In the genomic region with DNA sequence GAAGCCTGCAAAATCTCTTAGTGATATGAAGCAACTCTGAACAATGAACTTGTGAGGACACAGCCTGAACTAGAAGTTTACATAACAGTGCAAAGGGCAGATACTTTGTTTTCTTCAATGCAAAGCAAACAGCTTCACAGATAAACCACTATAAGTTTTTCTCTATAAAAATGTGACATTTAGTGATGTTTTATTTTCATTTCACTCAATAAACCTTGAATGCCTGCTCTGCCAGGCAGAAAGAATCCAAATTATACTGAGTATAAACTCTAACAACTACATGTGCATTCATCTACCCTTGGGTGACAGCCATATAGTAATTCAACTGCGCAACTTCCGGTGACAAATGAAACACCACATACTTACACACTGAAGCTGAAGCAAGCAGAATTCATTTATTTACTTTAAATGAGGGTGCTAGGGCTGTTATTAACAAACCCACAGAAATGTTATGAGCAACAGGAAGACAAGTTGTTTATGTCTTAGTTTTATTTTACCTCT, we compare ENCODE assay signal across 11 cellular contexts. TPM values are rescaled to one million over a fixed set of nuclear protein-coding genes. Genes with fewer than 3 reads are reported as not detected.
DNase-seq lines count a peak whose midpoint lies in the region; ATAC-seq, FAIRE-seq and TF ChIP-seq lines count a peak whose summit lies in the region.
"Had no signal": no experiment of that assay in that cellular context is flagged by ENCODE, and none has a peak within 500 bp of the region (broad histone marks: within the 10 kb centered on the region; RNA-seq: fewer than 3 reads in every experiment).

No MANE protein-coding gene starts in this region.

- peak overlapping the region in 1 of 3 donors; percentile 13 for H3K4me3 Mint-ChIP-seq in T-cell
- H3K4me3 Mint-ChIP-seq: stimulated activated memory B cell treated with anti-CD40 and anti-IgM and Interleukin-4, amounts not matched to agents 10 μg/mL and 1 μg/mL and 100 μg/mL, for 72 hours had no signal

- CTCF ChIA-PET in T-cell (lab: Charles Lee) = interaction anchor here (0.5 to 1.1 kb wide), 6 partner anchors 9 to 359 kb away, joined by 3 to 4 read pairs (median 3); partner anchors contain the start of gene DCP1B (in 1 of the 2)

- intact Hi-C loops in stomach (cut with DNase I; ENCODE audit: low total_unique reads) = no loop called here

- peaks cover 60% of the 10 kb centered on the region for H3K36me3 Mint-ChIP-seq in T-cell

- no peak for FAIRE-seq in D721Med (lab: Jason Lieb, UNC)

- no peaks in the 10 kb centered on the region for H3K9me3 Mint-ChIP-seq in T-cell
- H3K9me3 Mint-ChIP-seq: stimulated activated memory B cell treated with anti-CD40 and anti-IgM and Interleukin-4, amounts not matched to agents 10 μg/mL and 1 μg/mL and 100 μg/mL, for 72 hours had no signal

- no peaks in the 10 kb centered on the region for H3K9me3 ChIP-seq in stomach
- H3K9me3 ChIP-seq: body of pancreas had no signal

- H3K27ac ChIP-seq in HL-60 (replicated peaks) = peak overlapping the region; percentile 50
- peak overlapping the region in 4 of 5 donors; percentile 62 to 79 (median 70) for H3K27ac ChIP-seq in stomach
- H3K27ac ChIP-seq: body of pancreas had no signal

- no peak for TF ChIP-seq EP300 in stomach (IDR thresholded peaks at IDR 0.05)

- no peak for TF ChIP-seq POLR2A in stomach (IDR thresholded peaks at IDR 0.05)

- peak overlapping the region; percentile 85 to 90 for H3K27ac Mint-ChIP-seq in T-cell
- H3K27ac Mint-ChIP-seq: stimulated activated memory B cell treated with anti-CD40 and anti-IgM and Interleukin-4, amounts not matched to agents 10 μg/mL and 1 μg/mL and 100 μg/mL, for 72 hours had no signal

- peaks cover 0 to 34% (median 16%) of the 10 kb centered on the region in 4 donors for H3K4me1 ChIP-seq in stomach
- H3K4me1 ChIP-seq: body of pancreas had no signal

- H3K4me1 Mint-ChIP-seq in T-cell = peaks cover 28 to 55% (median 51%) of the 10 kb centered on the region in 3 donors

- no peaks in the 10 kb centered on the region for H3K27me3 Mint-ChIP-seq in T-cell
- H3K27me3 Mint-ChIP-seq: stimulated activated memory B cell treated with anti-CD40 and anti-IgM and Interleukin-4, amounts not matched to agents 10 μg/mL and 1 μg/mL and 100 μg/mL, for 72 hours had no signal

- TF ChIP-seq CTCF in HL-60 (IDR thresholded peaks at IDR 0.05; ENCODE audit: insufficient read depth, low read length) (no peak), fibroblast of villous mesenchyme (IDR thresholded peaks at IDR 0.05; ENCODE audit: insufficient read depth, low read depth, low read length) (no peak), stomach (IDR thresholded peaks at IDR 0.05) (no peak), D721Med (IDR thresholded peaks at IDR 0.05; ENCODE audit: insufficient read depth, missing control alignments) (no peak)

- ATAC-seq in T-cell (replicated peaks in 1 of 4) (peak in 3 of 4 experiments; percentile 55 to 76 (median 55)), HG02763 (IDR thresholded peaks at IDR 0.05; ENCODE audit: unreplicated experiment) (no peak)
- ATAC-seq: body of pancreas; stimulated activated memory B cell treated with anti-CD40 and anti-IgM and Interleukin-4, amounts not matched to agents 10 μg/mL and 1 μg/mL and 100 μg/mL, for 72 hours had no signal

- H3K4me3 ChIP-seq in HL-60 (replicated peaks; ENCODE audit: insufficient read depth, low read length) (no peak overlapping the region), fibroblast of villous mesenchyme (ENCODE audit: low read depth, low read length) (no peak overlapping the region), stomach (no peak overlapping the region)
- H3K4me3 ChIP-seq: body of pancreas had no signal

- DNase-seq in HL-60 (ENCODE audit: low read depth in 1 of 2, low spot score in 1 of 2) = peak; percentile 49 to 80
- peak in 12 of 34 experiments; percentile 7 to 32 (median 14) for DNase-seq in T-cell
- peak; percentile 98 for DNase-seq in fibroblast of villous mesenchyme (ENCODE audit: low read depth)
- DNase-seq in stomach = no peak
- DNase-seq in D721Med (ENCODE audit: insufficient read length, low spot score) = no peak
- DNase-seq in Ammon's horn (ENCODE audit: low spot score) = no peak
- DNase-seq: body of pancreas, NCI-H510A, retina had no signal

- H3K27me3 ChIP-seq in HL-60 (ENCODE audit: insufficient read depth, poor library complexity, severe bottlenecking) (no peaks in the 10 kb centered on the region), stomach (no peaks in the 10 kb centered on the region)
- H3K27me3 ChIP-seq: body of pancreas had no signal

- peaks cover 3 to 64% (median 50%) of the 10 kb centered on the region in 4 donors for H3K36me3 ChIP-seq in stomach

- 44 to 67% (median 60%) methylated on average over 2 of the region's 2 CpGs for WGBS in stomach, 5 donors

- POLR2A ChIA-PET in T-cell (lab: Charles Lee) = interaction anchor here in 1 of 2 donors (0.6 kb wide), 1 partner anchor 17 kb away, joined by 3 read pairs; no protein-coding TSS in a partner anchor

RNA-seq across cellular contexts. Expression of gene DCP1B, which starts 10.3 kb away (rescaled TPM):
- 10 to 100 TPM; 10.5 to 24.2 (median 20.3) TPM for total RNA-seq in T-cell
- total RNA-seq in fibroblast of villous mesenchyme = 9.3 and 17.7 TPM in 2 replicates
- total RNA-seq in stomach = 10 to 100 TPM in 4 of 5 donors, not detected in 1; 16.0 to 43.2 (median 28.4) TPM
- polyA plus RNA-seq in stomach = 1 to 10 TPM; 5.8 to 9.3 (median 6.5) TPM

RNA-seq across cellular contexts. Expression of gene CACNA1C, which starts 58.9 kb away (rescaled TPM):
- total RNA-seq in T-cell = under 1 TPM; 0.10 to 0.26 (median 0.16) TPM
- total RNA-seq in fibroblast of villous mesenchyme = 11.7 and 14.8 TPM in 2 replicates
- 10 to 100 TPM in 3 of 5 donors, 1 to 10 TPM in 2; 6.7 to 55.8 (median 23.7) TPM for total RNA-seq in stomach
- 1 to 10 TPM in 1 of 3 donors, under 1 TPM in 2; 0.31 to 2.8 (median 0.93) TPM for polyA plus RNA-seq in stomach

Comparison
In these comparisons a context has a peak if more than half of its experiments do, and no peak if none do; other contexts are left out.
1. DNase-seq: peak in HL-60 (2 of 2) and fibroblast of villous mesenchyme (single experiment); none in stomach (single experiment), D721Med (single experiment) and Ammon's horn (single experiment).
2. RNA of gene CACNA1C, which starts 58.9 kb away (total RNA-seq): 6.7 to 55.8 TPM in stomach and 11.7 to 14.8 TPM in fibroblast of villous mesenchyme; 0.10 to 0.26 TPM in T-cell; every median in the first group is over 4 times any median in the second.